16 cellular contexts compared by ENCODE assay signal in genomic region chr7:5681979-5682546, GRCh38.
DNase-seq lines count a peak whose midpoint lies in the region; ATAC-seq and TF ChIP-seq lines count a peak whose summit lies in the region.
"Had no signal": no experiment of that assay in that cellular context is flagged by ENCODE, and none has a peak within 500 bp of the region (broad histone marks: within the 10 kb centered on the region; RNA-seq: fewer than 3 reads in every experiment).

No MANE protein-coding gene starts in this region.

- no peak for TF ChIP-seq POLR2A in IMR-90 (IDR thresholded peaks at IDR 0.05; ENCODE audit: low read depth, low read length)

- no peak overlapping the region for H3K9ac ChIP-seq in IMR-90 (ENCODE audit: low read depth, low read length)
- H3K9ac ChIP-seq: KMS-11 had no signal

- no peak for TF ChIP-seq RAD21 in IMR-90 (IDR thresholded peaks at IDR 0.05; ENCODE audit: low read length)

- no peaks in the 10 kb centered on the region for H3K9me3 Mint-ChIP-seq in activated naive CD4-positive, alpha-beta T cell treated with anti-CD3 and anti-CD28 coated beads for 36 hours
- H3K9me3 Mint-ChIP-seq in dendritic cell treated with granulocyte-macrophage colony-stimulating factor and Interleukin-4, amounts not matched to agents 40 ng/mL and 50 ng/mL, for 4 days: no peaks in the 10 kb centered on the region

- H3K23ac ChIP-seq in IMR-90 (ENCODE audit: low read depth, low read length): no peak overlapping the region; the same call in 1 of the 2 replicates

- ATAC-seq in IMR-90 (ENCODE audit: low read depth) (no peak), HG03342 (IDR thresholded peaks at IDR 0.05; ENCODE audit: unreplicated experiment) (no peak), HG02642 (IDR thresholded peaks at IDR 0.05; ENCODE audit: poor library complexity, unreplicated experiment) (no peak)

- H2AK9ac ChIP-seq in IMR-90 (replicated peaks; ENCODE audit: low read depth, low read length, poor library complexity): no peak overlapping the region

- peak overlapping the region; percentile 74; the same call in 1 of the 2 replicates for H3K14ac ChIP-seq in IMR-90 (replicated peaks; ENCODE audit: low read depth, low read length)

- no peak overlapping the region for H2BK15ac ChIP-seq in IMR-90 (ENCODE audit: low read depth, low read length)

- peaks cover 57 to 87% of the 10 kb centered on the region in 2 experiments for H3K79me1 ChIP-seq in IMR-90 (ENCODE audit: low read depth in 1 of 2, low read length in 2 of 2)

- peaks cover 30% of the 10 kb centered on the region for H3K36me3 Mint-ChIP-seq in activated naive CD4-positive, alpha-beta T cell treated with anti-CD3 and anti-CD28 coated beads for 36 hours (ENCODE audit: low read depth)
- peaks cover 42% of the 10 kb centered on the region for H3K36me3 Mint-ChIP-seq in dendritic cell treated with granulocyte-macrophage colony-stimulating factor and Interleukin-4, amounts not matched to agents 40 ng/mL and 50 ng/mL, for 4 days (ENCODE audit: low read depth)

- H3K27ac ChIP-seq in IMR-90 (ENCODE audit: insufficient read depth, low read length): no peak overlapping the region
- H3K27ac ChIP-seq in tibial artery: peak overlapping the region; percentile 59 to 92
- H3K27ac ChIP-seq: breast epithelium, KMS-11, prostate gland had no signal

- H4K91ac ChIP-seq in IMR-90 (ENCODE audit: insufficient read depth, low read depth, low read length): no peak overlapping the region

- peaks cover 78% of the 10 kb centered on the region for H3K4me1 Mint-ChIP-seq in activated naive CD4-positive, alpha-beta T cell treated with anti-CD3 and anti-CD28 coated beads for 36 hours (ENCODE audit: low read depth)
- H3K4me1 Mint-ChIP-seq in dendritic cell treated with granulocyte-macrophage colony-stimulating factor and Interleukin-4, amounts not matched to agents 40 ng/mL and 50 ng/mL, for 4 days (ENCODE audit: low read depth): peaks cover 91% of the 10 kb centered on the region

- 91% methylated on average over 4 of the region's 10 CpGs; no CpG with 5 or more reads in 1 of the 2 experiments for WGBS in IMR-90 (ENCODE audit: extremely low coverage in 2 of 2, insufficient read length in 1 of 2), 2 experiments

- no peak overlapping the region for H4K5ac ChIP-seq in IMR-90 (ENCODE audit: low read depth, low read length)

- 0 out of 2 replicates have a peak overlapping the region, but pooled peaks have one; percentile 13 for H2AK5ac ChIP-seq in IMR-90 (ENCODE audit: low read depth, low read length)

- in situ Hi-C loops in IMR-90 (cut with MboI; ENCODE audit: low sequenced_read_pairs): loop anchor here (25.0 kb wide), 1 partner anchor 445 kb away; no protein-coding TSS in a partner anchor

- H3K18ac ChIP-seq in IMR-90 (ENCODE audit: low read depth, low read length): no peak overlapping the region

- no TSS peak for BruUV-seq in IMR-90 (replicated peaks; lab: Mats Ljungman, UMichigan)

- H2AFZ ChIP-seq in IMR-90 (replicated peaks; ENCODE audit: low read length, poor library complexity): no peak overlapping the region

- H2BK5ac ChIP-seq in IMR-90 (ENCODE audit: low read depth, low read length, poor library complexity, severe bottlenecking): no peak overlapping the region

- CTCF ChIA-PET in activated naive CD4-positive, alpha-beta T cell treated with anti-CD3 and anti-CD28 coated beads for 36 hours (lab: Charles Lee): interaction anchor here (1.3 to 1.6 kb wide), 2 partner anchors 22 to 123 kb away, joined by 3 to 5 read pairs; no protein-coding TSS in a partner anchor
- CTCF ChIA-PET in IMR-90 (lab: Yijun Ruan, JAX): interaction anchor here (0.7 kb wide), 1 partner anchor 542 kb away, joined by 3 read pairs; no protein-coding TSS in a partner anchor

- H3K4ac ChIP-seq in IMR-90 (ENCODE audit: low read depth, low read length): peak overlapping the region; percentile 26; the same call in 1 of the 2 replicates

- peaks cover 22% of the 10 kb centered on the region for H3K36me3 ChIP-seq in IMR-90 (ENCODE audit: control insufficient read depth, insufficient read depth, low read length)
- H3K36me3 ChIP-seq in tibial artery: peaks cover 0 to 10% (median 8%) of the 10 kb centered on the region in 3 donors
- H3K36me3 ChIP-seq: breast epithelium, prostate gland had no signal

- peak overlapping the region; percentile 22 for H3K4me3 Mint-ChIP-seq in activated naive CD4-positive, alpha-beta T cell treated with anti-CD3 and anti-CD28 coated beads for 36 hours
- H3K4me3 Mint-ChIP-seq in dendritic cell treated with granulocyte-macrophage colony-stimulating factor and Interleukin-4, amounts not matched to agents 40 ng/mL and 50 ng/mL, for 4 days: no peak overlapping the region

- no peak overlapping the region for H2BK20ac ChIP-seq in IMR-90 (ENCODE audit: low read depth, low read length)

- H3K9me3 ChIP-seq in IMR-90 (ENCODE audit: control insufficient read depth, insufficient read depth, low read length): no peaks in the 10 kb centered on the region
- H3K9me3 ChIP-seq in tibial artery: no peaks in the 10 kb centered on the region
- H3K9me3 ChIP-seq: breast epithelium, prostate gland had no signal

- H3K4me1 ChIP-seq in IMR-90 (ENCODE audit: control insufficient read depth, insufficient read depth, low read length) (peaks cover 25% of the 10 kb centered on the region), tibial artery (peaks cover 0 to 96% (median 58%) of the 10 kb centered on the region in 4 donors)
- H3K4me1 ChIP-seq: breast epithelium had no signal

- no peak overlapping the region for H3K4me2 ChIP-seq in IMR-90 (ENCODE audit: low read depth, low read length)
- H3K4me2 ChIP-seq: KMS-11 had no signal

- peak overlapping the region; percentile 83 for H3K27ac Mint-ChIP-seq in activated naive CD4-positive, alpha-beta T cell treated with anti-CD3 and anti-CD28 coated beads for 36 hours
- H3K27ac Mint-ChIP-seq in dendritic cell treated with granulocyte-macrophage colony-stimulating factor and Interleukin-4, amounts not matched to agents 40 ng/mL and 50 ng/mL, for 4 days: peak overlapping the region; percentile 82

- H3K9me1 ChIP-seq in IMR-90 (ENCODE audit: insufficient read depth, low read length): peaks cover 23% of the 10 kb centered on the region

- H2BK120ac ChIP-seq in IMR-90 (ENCODE audit: low read depth, low read length): no peak overlapping the region

- no peak overlapping the region for H3K4me3 ChIP-seq in IMR-90 (ENCODE audit: insufficient read depth, low read depth, low read length)
- H3K4me3 ChIP-seq in tibial artery: no peak overlapping the region
- H3K4me3 ChIP-seq: breast epithelium, prostate gland had no signal

- H3K27me3 ChIP-seq in IMR-90 (ENCODE audit: control insufficient read depth, insufficient read depth, low read length) (no peaks in the 10 kb centered on the region), tibial artery (no peaks in the 10 kb centered on the region)
- H3K27me3 ChIP-seq: breast epithelium had no signal

- peak; percentile 29 for DNase-seq in activated naive CD4-positive, alpha-beta T cell treated with anti-CD3 and anti-CD28 coated beads for 36 hours
- DNase-seq in activated naive CD4-positive, alpha-beta T cell treated with anti-CD3 and anti-CD28 coated beads, Interleukin-2, amount 50 U/mL, for 16 hours: no peak
- DNase-seq in IMR-90 (no peak), tibial artery (peak in 1 of 2 donors; percentile 55), NCI-H69 (lab: John Stamatoyannopoulos, UW) (no peak)
- DNase-seq: erythroblast, GF-D8, mammary epithelial cell, NCI-H2081 treated with DMSO at 0.1 percent for 48 hours, SW 1271 had no signal

- dilution Hi-C loops in IMR-90 (cut with HindIII; ENCODE audit: low sequenced_read_pairs, unreplicated experiment): loop anchor here (10.0 kb wide), 1 partner anchor 57 kb away; no protein-coding TSS in a partner anchor

- H3K27me3 Mint-ChIP-seq in activated naive CD4-positive, alpha-beta T cell treated with anti-CD3 and anti-CD28 coated beads for 36 hours (ENCODE audit: low read depth): no peaks in the 10 kb centered on the region
- H3K27me3 Mint-ChIP-seq in dendritic cell treated with granulocyte-macrophage colony-stimulating factor and Interleukin-4, amounts not matched to agents 40 ng/mL and 50 ng/mL, for 4 days: no peaks in the 10 kb centered on the region

- TF ChIP-seq CTCF in IMR-90 (conservative IDR thresholded peaks at IDR 0.05; ENCODE audit: low read depth, low read length): no peak
- TF ChIP-seq CTCF in tibial artery (IDR thresholded peaks at IDR 0.05): no peak

- no peak overlapping the region for H3K56ac ChIP-seq in IMR-90 (ENCODE audit: extremely low read depth, insufficient read depth, low read length)

- peaks cover 12% of the 10 kb centered on the region for H4K20me1 ChIP-seq in IMR-90 (ENCODE audit: insufficient read depth, low read length)

- POLR2A ChIA-PET in IMR-90 (lab: Charles Lee; ENCODE audit: unreplicated experiment): no interaction called here

- intact Hi-C loops in activated naive CD4-positive, alpha-beta T cell treated with anti-CD3 and anti-CD28 coated beads for 36 hours (cut with micrococcal nuclease): no loop called here
- intact Hi-C loops in IMR-90 (cut with micrococcal nuclease): no loop called here
- intact Hi-C loops in dendritic cell treated with granulocyte-macrophage colony-stimulating factor and Interleukin-4, amounts not matched to agents 40 ng/mL and 50 ng/mL, for 4 days (cut with micrococcal nuclease): no loop called here
- intact Hi-C loops in tibial artery (cut with DNase I; ENCODE audit: low total_unique reads): no loop called here

- no peak overlapping the region for H4K8ac ChIP-seq in IMR-90 (ENCODE audit: low read depth in 2 of 2, low read length in 2 of 2)

TF ChIP-seq in IMR-90, 13 proteins besides CTCF, POLR2A, EP300 and RAD21:
- TF ChIP-seq SMC3 (IDR thresholded peaks at IDR 0.05; ENCODE audit: low read depth, low read length) (no peak), MAFK (IDR thresholded peaks at IDR 0.05; ENCODE audit: low read depth, low read length) (peak; percentile 61), CHD1 (IDR thresholded peaks at IDR 0.05; ENCODE audit: low read depth, low read length) (no peak)
TF ChIP-seq in IMR-90: peak in this region for 1.
